2 cellular contexts compared by ENCODE assay signal in genomic region chr2:166329465-166329864, GRCh38.
TF ChIP-seq lines count a peak whose summit lies in the region.

No MANE protein-coding gene starts in this region.

TF ChIP-seq in IMR-90, 13 proteins besides CTCF, POLR2A, EP300 and RAD21:
- TF ChIP-seq MAZ (IDR thresholded peaks at IDR 0.05; ENCODE audit: borderline replicate concordance, low read depth, low read length): no peak
- TF ChIP-seq CHD1 (IDR thresholded peaks at IDR 0.05; ENCODE audit: low read depth, low read length): no peak
- TF ChIP-seq CEBPB (IDR thresholded peaks at IDR 0.05; ENCODE audit: low read depth, low read length): no peak
- no peak for TF ChIP-seq RFX5 (IDR thresholded peaks at IDR 0.05; ENCODE audit: low read depth, low read length)
- TF ChIP-seq SMC3 (IDR thresholded peaks at IDR 0.05; ENCODE audit: low read depth, low read length): no peak
- TF ChIP-seq USF2 (IDR thresholded peaks at IDR 0.05; ENCODE audit: low read depth, low read length): no peak
- TF ChIP-seq RCOR1 (IDR thresholded peaks at IDR 0.05; ENCODE audit: insufficient replicate concordance, low read length): no peak

TF ChIP-seq in HepG2, 621 proteins besides CTCF, POLR2A, EP300 and RAD21 (continues in another document):
- TF ChIP-seq ZNF232 (CRISPR knock-in tag; IDR thresholded peaks at IDR 0.05; ENCODE audit: borderline replicate concordance): no peak
- no peak for TF ChIP-seq ZFAT (CRISPR knock-in tag; conservative IDR thresholded peaks at IDR 0.05)
- TF ChIP-seq ZNF788 (CRISPR knock-in tag; IDR thresholded peaks at IDR 0.05; ENCODE audit: borderline replicate concordance): no peak
- TF ChIP-seq FOXO4 (CRISPR knock-in tag; conservative IDR thresholded peaks at IDR 0.05): no peak
- no peak for TF ChIP-seq CBX1 (IDR thresholded peaks at IDR 0.05; ENCODE audit: low read depth)
- no peak for TF ChIP-seq ZNF775 (CRISPR knock-in tag; IDR thresholded peaks at IDR 0.05; ENCODE audit: borderline replicate concordance)
- TF ChIP-seq ZNF563 (CRISPR knock-in tag; IDR thresholded peaks at IDR 0.05): no peak
- peak; percentile 95 for TF ChIP-seq GATAD2A (CRISPR knock-in tag; IDR thresholded peaks at IDR 0.05)
- TF ChIP-seq TRIM24 (CRISPR knock-in tag; IDR thresholded peaks at IDR 0.05): peak; percentile 86
- no peak for TF ChIP-seq KLF15 (CRISPR knock-in tag; IDR thresholded peaks at IDR 0.05; ENCODE audit: borderline replicate concordance)
- TF ChIP-seq ARNT2 (CRISPR knock-in tag; IDR thresholded peaks at IDR 0.05; ENCODE audit: low read depth): 0 out of 2 replicates have a peak, but pooled peaks have one; percentile 41
- TF ChIP-seq HOXA3 (CRISPR knock-in tag; IDR thresholded peaks at IDR 0.05): peak; percentile 35; the same call in 1 of the 2 replicates
- TF ChIP-seq KMT2A (CRISPR knock-in tag; IDR thresholded peaks at IDR 0.05): peak; percentile 38; the same call in 1 of the 2 replicates
- no peak for TF ChIP-seq ZBTB4 (CRISPR knock-in tag; IDR thresholded peaks at IDR 0.05; ENCODE audit: borderline replicate concordance)
- TF ChIP-seq ZNF460 (CRISPR knock-in tag; IDR thresholded peaks at IDR 0.05; ENCODE audit: borderline replicate concordance): no peak
- TF ChIP-seq ZNF552 (CRISPR knock-in tag; IDR thresholded peaks at IDR 0.05; ENCODE audit: borderline replicate concordance): no peak
- TF ChIP-seq ADNP (CRISPR knock-in tag; IDR thresholded peaks at IDR 0.05): no peak
- TF ChIP-seq BCLAF1 (IDR thresholded peaks at IDR 0.05): no peak
- 0 out of 2 replicates have a peak, but pooled peaks have one; percentile 36 for TF ChIP-seq STAT6 (CRISPR knock-in tag; IDR thresholded peaks at IDR 0.05; ENCODE audit: borderline replicate concordance)
- TF ChIP-seq NCOA2 (CRISPR knock-in tag; IDR thresholded peaks at IDR 0.05): peak; percentile 85
- no peak for TF ChIP-seq SMARCE1 (IDR thresholded peaks at IDR 0.05; ENCODE audit: borderline replicate concordance)
- TF ChIP-seq ARID4A (CRISPR knock-in tag; IDR thresholded peaks at IDR 0.05; ENCODE audit: borderline replicate concordance): no peak; the same call in 1 of the 2 replicates
- TF ChIP-seq MIER2 (CRISPR knock-in tag; IDR thresholded peaks at IDR 0.05): 0 out of 2 replicates have a peak, but pooled peaks have one; percentile 38
- TF ChIP-seq MYNN (CRISPR knock-in tag; IDR thresholded peaks at IDR 0.05; ENCODE audit: low read depth): no peak
- no peak for TF ChIP-seq REL (CRISPR knock-in tag; conservative IDR thresholded peaks at IDR 0.05)
- TF ChIP-seq DPF2 (CRISPR knock-in tag; IDR thresholded peaks at IDR 0.05; ENCODE audit: borderline replicate concordance, low read depth): peak; percentile 87; the same call in 1 of the 2 replicates
- TF ChIP-seq IKZF5 (CRISPR knock-in tag; IDR thresholded peaks at IDR 0.05): peak; percentile 56; the same call in 1 of the 2 replicates
- TF ChIP-seq FOXA1 (IDR thresholded peaks at IDR 0.05): no peak
- peak; percentile 76 for TF ChIP-seq FOXA1 (CRISPR knock-in tag; IDR thresholded peaks at IDR 0.05)
- no peak for TF ChIP-seq ZBTB26 (CRISPR knock-in tag; IDR thresholded peaks at IDR 0.05; ENCODE audit: borderline replicate concordance)
- TF ChIP-seq THYN1 (CRISPR knock-in tag; IDR thresholded peaks at IDR 0.05; ENCODE audit: borderline replicate concordance, low read depth): no peak
- TF ChIP-seq ZNF549 (CRISPR knock-in tag; IDR thresholded peaks at IDR 0.05): no peak
- peak; percentile 53; the same call in 1 of the 2 replicates for TF ChIP-seq SMYD3 (CRISPR knock-in tag; IDR thresholded peaks at IDR 0.05)
- TF ChIP-seq ZSCAN20 (CRISPR knock-in tag; IDR thresholded peaks at IDR 0.05; ENCODE audit: borderline replicate concordance): no peak
- TF ChIP-seq ZNF747 (CRISPR knock-in tag; IDR thresholded peaks at IDR 0.05; ENCODE audit: borderline replicate concordance): no peak
- TF ChIP-seq ZMYM4 (CRISPR knock-in tag; IDR thresholded peaks at IDR 0.05): peak; percentile 98
- no peak for TF ChIP-seq ETS1 (CRISPR knock-in tag; IDR thresholded peaks at IDR 0.05)
- peak; percentile 43; the same call in 1 of the 2 replicates for TF ChIP-seq ZBTB25 (CRISPR knock-in tag; IDR thresholded peaks at IDR 0.05)
- TF ChIP-seq ZNF292 (CRISPR knock-in tag; IDR thresholded peaks at IDR 0.05; ENCODE audit: borderline replicate concordance, low read depth): 0 out of 2 replicates have a peak, but pooled peaks have one; percentile 28
- TF ChIP-seq HDAC2 (CRISPR knock-in tag; IDR thresholded peaks at IDR 0.05): peak; percentile 86; the same call in 1 of the 2 replicates
